In the genomic region with DNA sequence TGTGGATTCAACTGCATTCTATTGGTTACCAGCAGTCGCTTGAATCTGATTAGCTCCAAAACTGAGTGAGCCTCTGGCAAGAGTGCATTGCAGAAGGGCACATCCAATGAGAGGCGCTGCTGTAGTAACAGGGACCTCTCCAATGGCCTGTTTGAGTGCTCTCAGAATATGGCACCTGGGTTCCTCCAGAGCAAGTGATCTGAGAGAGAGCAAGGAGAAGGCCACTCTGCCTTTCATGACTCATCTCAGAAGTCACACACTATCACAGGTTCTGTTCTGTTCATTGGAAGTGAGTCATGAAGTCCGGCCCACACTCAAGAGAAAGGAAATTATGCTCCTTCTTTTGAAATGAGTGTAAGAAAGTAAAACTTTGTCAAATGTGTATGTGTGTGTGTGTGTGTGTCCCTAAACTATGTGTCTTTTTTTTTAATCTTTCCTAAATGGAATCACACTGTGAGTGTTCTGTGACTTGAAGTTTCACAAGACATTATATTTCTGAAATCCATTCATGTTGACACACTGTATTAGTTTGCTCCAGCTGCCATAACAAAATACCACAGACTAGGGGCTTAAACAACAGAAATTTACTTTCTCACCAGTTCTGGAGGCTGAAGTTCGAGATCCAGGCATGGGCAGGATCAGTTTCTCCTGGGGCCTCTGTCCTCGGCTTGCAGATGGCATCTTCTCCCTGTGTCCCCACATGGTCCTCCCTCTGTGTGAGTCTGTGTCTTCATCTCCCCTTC, we compare ENCODE assay signal across 1 cellular context.
TF ChIP-seq lines count a peak whose summit lies in the region.

No MANE protein-coding gene starts in this region.

TF ChIP-seq in K562, 482 proteins besides CTCF, POLR2A, EP300 and RAD21 (continued from another document):
- TF ChIP-seq, protein P1, sequence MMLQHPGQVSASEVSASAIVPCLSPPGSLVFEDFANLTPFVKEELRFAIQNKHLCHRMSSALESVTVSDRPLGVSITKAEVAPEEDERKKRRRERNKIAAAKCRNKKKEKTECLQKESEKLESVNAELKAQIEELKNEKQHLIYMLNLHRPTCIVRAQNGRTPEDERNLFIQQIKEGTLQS (IDR thresholded peaks at IDR 0.05) = peak; percentile 93
- TF ChIP-seq, protein P1 (CRISPR knock-in tag; conservative IDR thresholded peaks at IDR 0.05) = no peak
- TF ChIP-seq STAG1 (CRISPR knock-in tag; IDR thresholded peaks at IDR 0.05; ENCODE audit: borderline replicate concordance) (no peak), SMARCE1 (IDR thresholded peaks at IDR 0.05) (peak; percentile 65; the same call in 1 of the 2 replicates), DPF2 (IDR thresholded peaks at IDR 0.05) (peak; percentile 61), ATF1 (CRISPR knock-in tag; IDR thresholded peaks at IDR 0.05) (no peak), ATF1 (tag; IDR thresholded peaks at IDR 0.05) (0 out of 2 replicates have a peak, but pooled peaks have one; percentile 8), NCOA1 (IDR thresholded peaks at IDR 0.05; ENCODE audit: low read depth) (no peak), EGR1 (conservative IDR thresholded peaks at IDR 0.05) (peak; percentile 18; the same call in 1 of the 2 replicates), TRIM24 (IDR thresholded peaks at IDR 0.05) (peak; percentile 27 to 43; a peak in 2 of 4 replicates)
- TF ChIP-seq, protein P2, sequence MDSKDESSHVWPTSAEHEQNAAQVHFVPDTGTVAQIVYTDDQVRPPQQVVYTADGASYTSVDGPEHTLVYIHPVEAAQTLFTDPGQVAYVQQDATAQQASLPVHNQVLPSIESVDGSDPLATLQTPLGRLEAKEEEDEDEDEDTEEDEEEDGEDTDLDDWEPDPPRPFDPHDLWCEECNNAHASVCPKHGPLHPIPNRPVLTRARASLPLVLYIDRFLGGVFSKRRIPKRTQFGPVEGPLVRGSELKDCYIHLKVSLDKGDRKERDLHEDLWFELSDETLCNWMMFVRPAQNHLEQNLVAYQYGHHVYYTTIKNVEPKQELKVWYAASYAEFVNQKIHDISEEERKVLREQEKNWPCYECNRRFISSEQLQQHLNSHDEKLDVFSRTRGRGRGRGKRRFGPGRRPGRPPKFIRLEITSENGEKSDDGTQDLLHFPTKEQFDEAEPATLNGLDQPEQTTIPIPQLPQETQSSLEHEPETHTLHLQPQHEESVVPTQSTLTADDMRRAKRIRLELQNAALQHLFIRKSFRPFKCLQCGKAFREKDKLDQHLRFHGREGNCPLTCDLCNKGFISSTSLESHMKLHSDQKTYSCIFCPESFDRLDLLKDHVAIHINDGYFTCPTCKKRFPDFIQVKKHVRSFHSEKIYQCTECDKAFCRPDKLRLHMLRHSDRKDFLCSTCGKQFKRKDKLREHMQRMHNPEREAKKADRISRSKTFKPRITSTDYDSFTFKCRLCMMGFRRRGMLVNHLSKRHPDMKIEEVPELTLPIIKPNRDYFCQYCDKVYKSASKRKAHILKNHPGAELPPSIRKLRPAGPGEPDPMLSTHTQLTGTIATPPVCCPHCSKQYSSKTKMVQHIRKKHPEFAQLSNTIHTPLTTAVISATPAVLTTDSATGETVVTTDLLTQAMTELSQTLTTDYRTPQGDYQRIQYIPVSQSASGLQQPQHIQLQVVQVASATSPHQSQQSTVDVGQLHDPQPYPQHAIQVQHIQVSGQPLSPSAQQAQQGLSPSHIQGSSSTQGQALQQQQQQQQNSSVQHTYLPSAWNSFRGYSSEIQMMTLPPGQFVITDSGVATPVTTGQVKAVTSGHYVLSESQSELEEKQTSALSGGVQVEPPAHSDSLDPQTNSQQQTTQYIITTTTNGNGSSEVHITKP (IDR thresholded peaks at IDR 0.05; ENCODE audit: partially characterized antibody) = peak; percentile 44
